In genomic region chr9:21096172-21096900, GRCh38 we compare ENCODE assay signal across 8 cellular contexts. TPM values are rescaled to one million over a fixed set of nuclear protein-coding genes. Genes with fewer than 3 reads are reported as not detected.
A peak's percentile ranks its signal among the peaks of the same experiment; 100 is the strongest.
DNase-seq lines count a peak whose midpoint lies in the region; ATAC-seq and TF ChIP-seq lines count a peak whose summit lies in the region.

No MANE protein-coding gene starts in this region.

- H3K4me2 ChIP-seq in fibroblast of lung (ENCODE audit: extremely low read depth, insufficient read depth, low read length): peak overlapping the region; percentile 96

- CTCF ChIA-PET in activated B cell treated with CpG ODN at 0.5 μM for 24 hours (lab: Charles Lee): interaction anchor here (0.8 to 1.5 kb wide), 2 partner anchors 14 to 86 kb away, joined by 3 to 9 read pairs; no protein-coding TSS in a partner anchor

- intact Hi-C loops in activated B cell treated with CpG ODN at 0.5 μM for 24 hours (cut with micrococcal nuclease) (loop anchor here (2.0 to 5.0 kb wide), 2 partner anchors 66 to 474 kb away; partner anchors contain the start of genes HACD4 and MLLT3), prostate gland (cut with DNase I) (loop anchor here (10.0 kb wide), 2 partner anchors 112 to 472 kb away; partner anchors contain the start of gene MLLT3)

- 32% methylated on average over 6 of the region's 6 CpGs for WGBS in prostate gland

- H2AFZ ChIP-seq in fibroblast of lung (ENCODE audit: low read length): peak overlapping the region; percentile 91

- H3K27me3 Mint-ChIP-seq in activated B cell treated with CpG ODN at 0.5 μM for 24 hours: no peaks in the 10 kb centered on the region

- DNase-seq in DMS53 (lab: John Stamatoyannopoulos, UW) (peak; percentile 42), activated B cell treated with CpG ODN at 0.5 μM for 24 hours (no peak), fibroblast of lung (ENCODE audit: low read depth in 2 of 2) (peak; percentile 26 to 86), renal cortical epithelial cell (ENCODE audit: low read depth) (peak; percentile 66), prostate gland (ENCODE audit: low spot score) (no peak), SKM-1 treated with dmso at 0.1 percent for 144 hours (lab: John Stamatoyannopoulos, UW; ENCODE audit: unreplicated experiment) (no peak)

- peak overlapping the region; percentile 44 for H3K27ac ChIP-seq in fibroblast of lung (ENCODE audit: insufficient read depth, low read length)
- H3K27ac ChIP-seq in prostate gland: peak overlapping the region in 1 of 2 donors; percentile 42

- H3K9me3 Mint-ChIP-seq in activated B cell treated with CpG ODN at 0.5 μM for 24 hours: no peaks in the 10 kb centered on the region

- H3K79me2 ChIP-seq in fibroblast of lung (ENCODE audit: control insufficient read depth, insufficient read depth, low read length): no peaks in the 10 kb centered on the region

- H3K27ac Mint-ChIP-seq in activated B cell treated with CpG ODN at 0.5 μM for 24 hours: peak overlapping the region; percentile 42

- H3K27me3 ChIP-seq in fibroblast of lung (ENCODE audit: control insufficient read depth, insufficient read depth, low read length) (no peaks in the 10 kb centered on the region), prostate gland (replicated peaks; ENCODE audit: insufficient read depth) (no peaks in the 10 kb centered on the region)

- no peak for TF ChIP-seq POLR2A in prostate gland (IDR thresholded peaks at IDR 0.05)

- H3K4me3 ChIP-seq in fibroblast of lung (replicated peaks in 1 of 4; ENCODE audit: control extremely low read depth in 1 of 4, insufficient read depth in 1 of 4, low read depth in 3 of 4, low read length in 4 of 4) (peak overlapping the region; percentile 26 to 32 (median 29)), prostate gland (peak overlapping the region in 1 of 2 donors; percentile 3)

- no peak overlapping the region for H3K9ac ChIP-seq in fibroblast of lung (ENCODE audit: insufficient read depth, low read length)

- no peaks in the 10 kb centered on the region for H3K9me3 ChIP-seq in fibroblast of lung (ENCODE audit: control insufficient read depth, insufficient read depth, low read depth, low read length)
- H3K9me3 ChIP-seq in prostate gland: no peaks in the 10 kb centered on the region

- H3K4me3 Mint-ChIP-seq in activated B cell treated with CpG ODN at 0.5 μM for 24 hours: peak overlapping the region; percentile 61

- H3K4me1 ChIP-seq in fibroblast of lung (ENCODE audit: control insufficient read depth, extremely low read depth, insufficient read depth, low read length) (peaks cover 9% of the 10 kb centered on the region), prostate gland (replicated peaks) (no peaks in the 10 kb centered on the region)

- POLR2A ChIA-PET in activated B cell treated with CpG ODN at 0.5 μM for 24 hours (lab: Charles Lee): interaction anchor here (0.9 kb wide), 1 partner anchor 474 kb away, joined by 3 read pairs; the partner anchor contains the start of gene MLLT3

- TF ChIP-seq CTCF in activated B cell treated with CpG ODN at 0.5 μM for 24 hours (IDR thresholded peaks at IDR 0.05) (no peak), fibroblast of lung (conservative IDR thresholded peaks at IDR 0.05 in 1 of 2, IDR thresholded peaks at IDR 0.05 in 1 of 2; ENCODE audit: low read depth in 1 of 2, low read length in 2 of 2) (no peak), prostate gland (IDR thresholded peaks at IDR 0.05) (no peak)

- H4K20me1 ChIP-seq in fibroblast of lung (ENCODE audit: control insufficient read depth, extremely low read depth, insufficient read depth, low read length): no peaks in the 10 kb centered on the region

- H3K4me1 Mint-ChIP-seq in activated B cell treated with CpG ODN at 0.5 μM for 24 hours: peaks cover 33% of the 10 kb centered on the region

- H3K36me3 Mint-ChIP-seq in activated B cell treated with CpG ODN at 0.5 μM for 24 hours (ENCODE audit: low read depth): no peaks in the 10 kb centered on the region

- ATAC-seq in GM19467 (IDR thresholded peaks at IDR 0.05; ENCODE audit: unreplicated experiment): peak; percentile 74
- ATAC-seq in HG03565 (IDR thresholded peaks at IDR 0.05; ENCODE audit: unreplicated experiment): peak; percentile 66
- ATAC-seq in activated B cell treated with CpG ODN at 0.5 μM for 24 hours (ENCODE audit: low read depth): peak; percentile 78

- H3K36me3 ChIP-seq in fibroblast of lung (ENCODE audit: control insufficient read depth, insufficient read depth, low read length) (no peaks in the 10 kb centered on the region), prostate gland (no peaks in the 10 kb centered on the region)

RNA-seq across cellular contexts. Expression of gene IFNB1, which starts 18.6 kb away (rescaled TPM):
- total RNA-seq in activated B cell treated with CpG ODN at 0.5 μM for 24 hours: not detected in 2 replicates
- total RNA-seq in fibroblast of lung: under 0.01 and 0.17 TPM in 2 replicates
- not detected in 2 replicates for polyA plus RNA-seq in fibroblast of lung
- not detected in 2 replicates for polyA plus RNA-seq in fibroblast of lung (2012)
- polyA minus RNA-seq in fibroblast of lung (ENCODE audit: low replicate concordance): not detected in 2 replicates
- not detected in 2 replicates for total RNA-seq in renal cortical epithelial cell
- total RNA-seq in prostate gland: not detected

RNA-seq across cellular contexts. Expression of gene IFNW1, which starts 45.3 kb away (rescaled TPM):
- total RNA-seq in activated B cell treated with CpG ODN at 0.5 μM for 24 hours (not detected in 2 replicates), fibroblast of lung (not detected in 2 replicates), renal cortical epithelial cell (not detected in 2 replicates), prostate gland (not detected)
- not detected in 2 replicates for polyA plus RNA-seq in fibroblast of lung
- polyA plus RNA-seq in fibroblast of lung (2012): not detected in 2 replicates
- polyA minus RNA-seq in fibroblast of lung (ENCODE audit: low replicate concordance): not detected in 2 replicates

Comparison
In these comparisons a context has a peak if more than half of its experiments do, and no peak if none do; other contexts are left out.
1. DNase-seq: peak in DMS53 (single experiment), fibroblast of lung (2 of 2) and renal cortical epithelial cell (single experiment); none in activated B cell treated with CpG ODN at 0.5 μM for 24 hours (single experiment), prostate gland (single experiment) and SKM-1 treated with dmso at 0.1 percent for 144 hours (single experiment).
2. Peak in every context shown above with its lines, with median percentiles within 50 percentile points of each other: ATAC-seq.